In genomic region chr3:95923496-95924210, GRCh38 we compare ENCODE assay signal across 8 cellular contexts.
DNase-seq lines count a peak whose midpoint lies in the region; ATAC-seq, FAIRE-seq and TF ChIP-seq lines count a peak whose summit lies in the region.

No MANE protein-coding gene starts in this region.

- TF ChIP-seq CTCF in gastrocnemius medialis (IDR thresholded peaks at IDR 0.05 in 4 of 5, conservative IDR thresholded peaks at IDR 0.05 in 1 of 5) (no peak), WTC11 (IDR thresholded peaks at IDR 0.05) (no peak)

- TF ChIP-seq POLR2A in gastrocnemius medialis (IDR thresholded peaks at IDR 0.05) = no peak

- H3K27me3 Mint-ChIP-seq in WTC11 (ENCODE audit: low read depth) = no peaks in the 10 kb centered on the region

- peak; percentile 6 for DNase-seq in ELF-1 (ENCODE audit: low read depth, low spot score)
- DNase-seq in RCC 7860 (ENCODE audit: low spot score) = peak; percentile 89
- peak; percentile 97 for DNase-seq in fibroblast of peridontal ligament (ENCODE audit: extremely low read depth)
- peak in 1 of 2 donors; percentile 4 for DNase-seq in gastrocnemius medialis
- DNase-seq in activated gamma-delta T cell (lab: John Stamatoyannopoulos, UW) = no peak
- no peak for DNase-seq in D341Med (ENCODE audit: low spot score)
- DNase-seq in WTC11 (ENCODE audit: low spot score) = no peak
- DNase-seq in islet precursor cell = no peak

- no peak overlapping the region for H3K27ac Mint-ChIP-seq in WTC11

- H3K27me3 ChIP-seq in gastrocnemius medialis = no peaks in the 10 kb centered on the region

- no peaks in the 10 kb centered on the region for H3K36me3 ChIP-seq in gastrocnemius medialis

- H3K9me3 Mint-ChIP-seq in WTC11 = peaks cover 30% of the 10 kb centered on the region

- FAIRE-seq in RCC 7860 (lab: Jason Lieb, UNC) = peak; percentile 82

- H3K4me1 ChIP-seq in gastrocnemius medialis = no peaks in the 10 kb centered on the region

- no peak overlapping the region for H3K4me3 ChIP-seq in gastrocnemius medialis

- in situ Hi-C loops in gastrocnemius medialis (cut with MboI; ENCODE audit: low sequenced_read_pairs in 4 of 4) = no loop called here

- intact Hi-C loops in gastrocnemius medialis (cut with DNase I; ENCODE audit: low total_unique reads) = no loop called here

- H3K27ac ChIP-seq in gastrocnemius medialis = peak overlapping the region in 1 of 4 donors; percentile 23

- ATAC-seq in gastrocnemius medialis (peak; percentile 45 to 66), WTC11 (no peak)

- CTCF ChIA-PET in WTC11 (lab: Charles Lee) = no interaction called here

- peaks cover 32% of the 10 kb centered on the region for H3K4me1 Mint-ChIP-seq in WTC11

- H3K4me3 Mint-ChIP-seq in WTC11 = no peak overlapping the region

- POLR2A ChIA-PET in WTC11 (lab: Charles Lee) = no interaction called here

- no peaks in the 10 kb centered on the region for H3K9me3 ChIP-seq in gastrocnemius medialis

- H3K36me3 Mint-ChIP-seq in WTC11 = peaks cover 30% of the 10 kb centered on the region

TF ChIP-seq in WTC11, 78 proteins besides CTCF, POLR2A, EP300 and RAD21:
- TF ChIP-seq GRHL2 (CRISPR knock-in tag; IDR thresholded peaks at IDR 0.05; ENCODE audit: insufficient replicate concordance, severe bottlenecking) (no peak), NR1H2 (CRISPR knock-in tag; IDR thresholded peaks at IDR 0.05) (no peak)

Comparison
In these comparisons a context has a peak if more than half of its experiments do, and no peak if none do; other contexts are left out.
1. DNase-seq: peak in ELF-1 (single experiment), RCC 7860 (single experiment) and fibroblast of peridontal ligament (single experiment); none in activated gamma-delta T cell (single experiment), D341Med (single experiment), WTC11 (single experiment) and islet precursor cell (single experiment).